Comparison of ENCODE assay signal across 9 cellular contexts in the genomic region with DNA sequence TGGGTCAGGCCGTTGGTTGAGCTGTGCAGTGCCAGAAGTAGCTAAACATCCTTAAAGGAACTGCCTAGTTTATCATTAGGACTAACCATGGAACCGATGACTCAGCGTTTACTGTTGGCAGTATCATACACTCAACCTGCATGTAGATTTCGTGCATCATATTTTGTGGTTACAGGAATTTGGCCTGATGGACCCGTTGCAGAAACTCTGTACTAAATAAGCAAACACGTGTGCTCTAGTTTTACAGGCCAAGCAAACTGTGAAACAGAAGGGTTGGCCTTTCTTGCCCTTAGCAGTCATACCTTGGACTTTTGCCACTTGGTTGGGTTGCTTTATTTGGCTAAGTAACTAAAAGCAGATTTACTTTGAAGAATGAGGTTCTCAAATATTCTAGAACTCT. TPM values are rescaled to one million over a fixed set of nuclear protein-coding genes. Genes with fewer than 3 reads are reported as not detected.
DNase-seq lines count a peak whose midpoint lies in the region; ATAC-seq and TF ChIP-seq lines count a peak whose summit lies in the region.
"Had no signal": no experiment of that assay in that cellular context is flagged by ENCODE, and none has a peak within 500 bp of the region (broad histone marks: within the 10 kb centered on the region; RNA-seq: fewer than 3 reads in every experiment).

No MANE protein-coding gene starts in this region.

- peak; percentile 68 for DNase-seq in HT-29 (ENCODE audit: low spot score)
- peak; percentile 100 for DNase-seq in astrocyte of the cerebellum (ENCODE audit: low read depth)
- peak; percentile 100 for DNase-seq in iris pigment epithelial cell (ENCODE audit: low read depth)
- DNase-seq in naive thymus-derived CD8-positive, alpha-beta T cell: no peak
- DNase-seq in effector memory CD4-positive, alpha-beta T cell: no peak
- DNase-seq in GM20000 (ENCODE audit: low spot score): no peak

- POLR2A ChIA-PET in naive thymus-derived CD8-positive, alpha-beta T cell (lab: Charles Lee): no interaction called here

- no peak overlapping the region for H3K4me3 Mint-ChIP-seq in naive thymus-derived CD8-positive, alpha-beta T cell
- H3K4me3 Mint-ChIP-seq: stimulated activated naive CD8-positive, alpha-beta T cell treated with anti-CD3 and anti-CD28 coated beads, Interleukin-15, Interleukin-2, amounts not matched to agents 100 ng/mL and 50 ng/mL, for 24 hours had no signal

- no peak for TF ChIP-seq CTCF in astrocyte of the cerebellum (IDR thresholded peaks at IDR 0.05; ENCODE audit: low read depth, low read length, missing control alignments)
- TF ChIP-seq CTCF in GM20000 (IDR thresholded peaks at IDR 0.05; ENCODE audit: extremely low read depth, missing control alignments): no peak

- H3K9me3 Mint-ChIP-seq in naive thymus-derived CD8-positive, alpha-beta T cell: no peaks in the 10 kb centered on the region
- H3K9me3 Mint-ChIP-seq: stimulated activated naive CD8-positive, alpha-beta T cell treated with anti-CD3 and anti-CD28 coated beads, Interleukin-15, Interleukin-2, amounts not matched to agents 100 ng/mL and 50 ng/mL, for 24 hours had no signal

- H3K4me3 ChIP-seq in astrocyte of the cerebellum (ENCODE audit: low read depth, low read length): no peak overlapping the region
- H3K4me3 ChIP-seq in effector memory CD4-positive, alpha-beta T cell (ENCODE audit: insufficient read depth, low read depth, low read length, poor library complexity, severe bottlenecking): no peak overlapping the region

- H3K9me3 ChIP-seq in effector memory CD4-positive, alpha-beta T cell (ENCODE audit: control insufficient read depth, low read length): no peaks in the 10 kb centered on the region

- H3K36me3 ChIP-seq in effector memory CD4-positive, alpha-beta T cell (ENCODE audit: control insufficient read depth, insufficient read depth, low read length): peaks cover 35% of the 10 kb centered on the region

- no peaks in the 10 kb centered on the region for H3K27me3 Mint-ChIP-seq in naive thymus-derived CD8-positive, alpha-beta T cell
- H3K27me3 Mint-ChIP-seq: stimulated activated naive CD8-positive, alpha-beta T cell treated with anti-CD3 and anti-CD28 coated beads, Interleukin-15, Interleukin-2, amounts not matched to agents 100 ng/mL and 50 ng/mL, for 24 hours had no signal

- H3K27ac Mint-ChIP-seq in naive thymus-derived CD8-positive, alpha-beta T cell: no peak overlapping the region
- H3K27ac Mint-ChIP-seq: stimulated activated naive CD8-positive, alpha-beta T cell treated with anti-CD3 and anti-CD28 coated beads, Interleukin-15, Interleukin-2, amounts not matched to agents 100 ng/mL and 50 ng/mL, for 24 hours had no signal

- H3K4me1 ChIP-seq in effector memory CD4-positive, alpha-beta T cell (ENCODE audit: control insufficient read depth, insufficient read depth, low read length, poor library complexity, severe bottlenecking): no peaks in the 10 kb centered on the region

- no peaks in the 10 kb centered on the region for H3K27me3 ChIP-seq in effector memory CD4-positive, alpha-beta T cell (replicated peaks; ENCODE audit: control insufficient read depth, insufficient read depth, low read length, poor library complexity, severe bottlenecking)

- peaks cover 4 to 55% (median 7%) of the 10 kb centered on the region in 3 donors for H3K36me3 Mint-ChIP-seq in naive thymus-derived CD8-positive, alpha-beta T cell

- no peak for ATAC-seq in naive thymus-derived CD8-positive, alpha-beta T cell
- no peak for ATAC-seq in HG02981 (IDR thresholded peaks at IDR 0.05; ENCODE audit: unreplicated experiment)

- H3K27ac ChIP-seq in temporal lobe (ENCODE audit: low read depth, low read length): peak overlapping the region; percentile 36
- no peak overlapping the region for H3K27ac ChIP-seq in effector memory CD4-positive, alpha-beta T cell (ENCODE audit: insufficient read depth, low read length, poor library complexity, severe bottlenecking)

- in situ Hi-C loops in astrocyte of the cerebellum (cut with HindIII; ENCODE audit: low sequenced_read_pairs): no loop called here

- peaks cover 5 to 22% (median 12%) of the 10 kb centered on the region in 4 donors for H3K4me1 Mint-ChIP-seq in naive thymus-derived CD8-positive, alpha-beta T cell

RNA-seq across cellular contexts. Expression of a gene that starts 35.6 kb away (rescaled TPM):
- total RNA-seq in HT-29 (2014; rRNA removed; shearing (Covaris generic)): 30.4 and 37.9 TPM in 2 replicates
- 18.7 TPM for total RNA-seq in temporal lobe
- 10 to 100 TPM; 83.5 to 83.9 TPM for total RNA-seq in naive thymus-derived CD8-positive, alpha-beta T cell
- 10 to 100 TPM; 24.9 to 38.5 (median 28.5) TPM for polyA plus RNA-seq in naive thymus-derived CD8-positive, alpha-beta T cell

Comparison
In these comparisons a context has a peak if more than half of its experiments do, and no peak if none do; other contexts are left out.
1. DNase-seq: peak in HT-29 (single experiment), astrocyte of the cerebellum (single experiment) and iris pigment epithelial cell (single experiment); none in naive thymus-derived CD8-positive, alpha-beta T cell (0 of 10), effector memory CD4-positive, alpha-beta T cell (0 of 3) and GM20000 (single experiment).